ENCODE assay signal across 24 cellular contexts in the genomic region with DNA sequence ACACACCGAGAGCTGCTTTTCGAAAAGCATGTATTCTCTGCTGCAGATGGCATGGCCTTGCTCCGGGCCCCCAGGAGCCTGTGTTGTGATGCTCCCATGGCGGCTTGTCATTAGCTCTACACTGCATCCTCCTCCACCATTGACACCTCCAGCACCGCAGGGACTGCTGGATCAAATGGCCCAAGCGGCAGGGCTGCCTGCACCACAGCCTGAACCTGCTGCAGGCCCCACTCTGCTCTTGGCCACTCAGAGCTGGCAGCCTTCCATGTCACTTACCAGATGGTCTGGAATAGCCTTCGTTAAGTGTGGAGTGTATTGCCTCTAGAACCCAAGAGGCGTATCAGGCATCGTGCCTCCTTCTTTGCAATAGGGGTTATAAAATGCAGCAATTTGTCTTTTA. TPM values are rescaled to one million over a fixed set of nuclear protein-coding genes. Genes with fewer than 3 reads are reported as not detected.
DNase-seq lines count a peak whose midpoint lies in the region; ATAC-seq and TF ChIP-seq lines count a peak whose summit lies in the region.
"Had no signal": no experiment of that assay in that cellular context is flagged by ENCODE, and none has a peak within 500 bp of the region (broad histone marks: within the 10 kb centered on the region; RNA-seq: fewer than 3 reads in every experiment).

No MANE protein-coding gene starts in this region.

- intact Hi-C loops in Right ventricle myocardium superior (cut with DNase I) = no loop called here
- intact Hi-C loops in heart left ventricle (cut with DNase I) = loop anchor here in 2 of 10 donors (5.0 to 10.0 kb wide), 2 partner anchors 52 to 55 kb away; a partner anchor contains a TSS

- H3K4me3 ChIP-seq in right atrium auricular region = no peak overlapping the region
- H3K4me3 ChIP-seq in heart left ventricle = no peak overlapping the region
- H3K4me3 ChIP-seq: esophagus muscularis mucosa, gastrocnemius medialis, PC-9, sigmoid colon, vagina had no signal

- TF ChIP-seq POLR2A in heart left ventricle (IDR thresholded peaks at IDR 0.05) = no peak

- H3K4me1 ChIP-seq in right atrium auricular region (peaks cover 0 to 48% of the 10 kb centered on the region in 2 donors), heart left ventricle (peaks cover 0 to 53% (median 28%) of the 10 kb centered on the region in 12 donors)
- H3K4me1 ChIP-seq: parathyroid adenoma had no signal

- WGBS in heart left ventricle, 4 donors = 59 to 75% (median 66%) methylated on average over 9 of the region's 9 CpGs

- H3K9me3 ChIP-seq in right atrium auricular region = no peaks in the 10 kb centered on the region
- no peaks in the 10 kb centered on the region for H3K9me3 ChIP-seq in heart left ventricle
- H3K9me3 ChIP-seq: esophagus muscularis mucosa, gastrocnemius medialis, sigmoid colon, vagina had no signal

- ATAC-seq in Right ventricle myocardium superior (ENCODE audit: poor library complexity) = peak; percentile 71
- ATAC-seq in heart left ventricle = peak; percentile 62 to 77 (median 71)
- ATAC-seq in HG02870 (IDR thresholded peaks at IDR 0.05; ENCODE audit: unreplicated experiment) = no peak
- ATAC-seq in GM18870 (IDR thresholded peaks at IDR 0.05; ENCODE audit: unreplicated experiment) = no peak
- no peak for ATAC-seq in GM21360 (IDR thresholded peaks at IDR 0.05; ENCODE audit: unreplicated experiment)
- ATAC-seq: activated CD8-positive, alpha-beta T cell treated with anti-CD3 and anti-CD28 coated beads for 36 hours; gastrocnemius medialis; naive thymus-derived CD8-positive, alpha-beta T cell had no signal

- H3K36me3 ChIP-seq in right atrium auricular region (no peaks in the 10 kb centered on the region), heart left ventricle (no peaks in the 10 kb centered on the region)
- H3K36me3 ChIP-seq: esophagus muscularis mucosa, gastrocnemius medialis, sigmoid colon, vagina had no signal

- H3K27ac ChIP-seq in right atrium auricular region (no peak overlapping the region), heart left ventricle (no peak overlapping the region)
- H3K27ac ChIP-seq: esophagus muscularis mucosa, gastrocnemius medialis, parathyroid adenoma, PC-9, sigmoid colon, vagina had no signal

- TF ChIP-seq CTCF in right atrium auricular region (IDR thresholded peaks at IDR 0.05) (no peak), heart left ventricle (IDR thresholded peaks at IDR 0.05) (no peak)

- H3K27me3 ChIP-seq in right atrium auricular region (no peaks in the 10 kb centered on the region), heart left ventricle (no peaks in the 10 kb centered on the region)
- H3K27me3 ChIP-seq: esophagus muscularis mucosa, gastrocnemius medialis, sigmoid colon, vagina had no signal

- DNase-seq in Right ventricle myocardium superior (peak; percentile 66), right atrium auricular region (ENCODE audit: low spot score) (no peak), NCI-H524 (lab: John Stamatoyannopoulos, UW) (peak; percentile 85 to 96), heart left ventricle (peak in 4 of 5 donors; percentile 59 to 85 (median 75)), SW 1271 (lab: John Stamatoyannopoulos, UW) (no peak)
- DNase-seq: activated CD4-positive, CD25-positive, alpha-beta regulatory T cell; activated CD8-positive, alpha-beta T cell treated with anti-CD3 and anti-CD28 coated beads for 36 hours; activated naive CD4-positive, alpha-beta T cell treated with anti-CD3 and anti-CD28 coated beads for 36 hours; activated T-cell treated with anti-CD3 and anti-CD28 coated beads, Interleukin-2, amount 50 U/mL, for 24 hours; gastrocnemius medialis; kidney; MM.1S; naive thymus-derived CD8-positive, alpha-beta T cell; NCI-H1930; NCI-H774; PC-9; sigmoid colon; T1000 had no signal

RNA-seq across cellular contexts. Expression of a gene that starts 52.6 kb away (rescaled TPM):
- total RNA-seq in Right ventricle myocardium superior (31.5 TPM), right atrium auricular region (10 to 100 TPM; 32.3 to 32.6 TPM), heart left ventricle (10 to 100 TPM; 25.3 to 44.3 (median 39.0) TPM)
- 10 to 100 TPM in 1 of 2 donors, 1 to 10 TPM in 1; 6.1 to 14.3 TPM for polyA plus RNA-seq in heart left ventricle

Comparison
In these comparisons a context has a peak if more than half of its experiments do, and no peak if none do; other contexts are left out.
1. DNase-seq: peak in Right ventricle myocardium superior (single experiment), NCI-H524 (2 of 2) and heart left ventricle (4 of 5); none in right atrium auricular region (single experiment) and SW 1271 (0 of 2).
2. ATAC-seq: peak in Right ventricle myocardium superior (single experiment) and heart left ventricle (4 of 4); none in HG02870 (single experiment), GM18870 (single experiment) and GM21360 (single experiment).